Comparison of ENCODE assay signal across 24 cellular contexts in the genomic region with DNA sequence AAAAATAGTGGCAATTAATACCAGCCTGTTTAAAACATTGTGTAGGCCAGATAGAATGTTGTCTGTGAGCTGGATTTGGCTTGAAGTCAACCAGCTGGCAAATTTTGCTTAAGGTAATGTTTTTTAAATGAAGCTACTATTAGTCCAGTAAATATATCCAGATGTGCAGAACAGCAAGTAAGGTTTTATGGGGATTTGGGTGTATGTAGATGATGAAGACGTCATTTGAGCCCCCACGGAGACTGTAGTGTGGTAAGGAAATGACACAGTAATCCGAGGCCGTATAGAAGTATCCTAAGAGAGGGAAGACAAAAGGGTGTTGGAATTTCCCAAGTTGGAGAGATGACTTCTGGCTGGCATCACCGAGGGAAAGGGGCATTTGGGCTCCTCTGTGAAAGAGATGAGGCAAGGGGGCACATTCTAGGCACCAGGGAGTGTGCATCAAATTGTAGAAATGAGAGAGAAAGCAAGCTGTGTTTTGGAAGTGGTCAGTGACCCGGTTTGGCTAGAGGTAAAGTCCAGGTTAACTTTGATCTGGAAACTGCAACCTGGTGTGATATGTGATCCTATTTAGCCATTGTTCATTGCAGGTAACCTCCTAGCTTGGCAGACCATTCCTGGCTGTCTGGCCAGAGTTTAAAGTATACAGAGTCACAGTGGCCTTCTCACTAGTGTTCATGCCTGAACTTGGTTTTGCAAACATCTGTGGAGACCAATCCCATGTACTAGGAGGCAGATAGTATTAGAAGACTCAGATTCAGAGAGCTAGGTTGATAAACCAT.
DNase-seq lines count a peak whose midpoint lies in the region; ATAC-seq, FAIRE-seq and TF ChIP-seq lines count a peak whose summit lies in the region.
"Had no signal": no experiment of that assay in that cellular context is flagged by ENCODE, and none has a peak within 500 bp of the region (broad histone marks: within the 10 kb centered on the region; RNA-seq: fewer than 3 reads in every experiment).

No MANE protein-coding gene starts in this region.

- no peak for FAIRE-seq in H54 (lab: Jason Lieb, UNC)
- FAIRE-seq: GM12878 had no signal

- H2AFZ ChIP-seq in SK-N-SH (ENCODE audit: low read depth), result no peak overlapping the region

- H3K27ac Mint-ChIP-seq in stimulated activated effector memory CD8-positive, alpha-beta T cell treated with anti-CD3 and anti-CD28 coated beads, Interleukin-12 subunit alpha, Interleukin-12 subunit beta, amount 100 ng/mL, for 72 hours, result peak overlapping the region; percentile 1
- H3K27ac Mint-ChIP-seq: activated CD4-positive, alpha-beta memory T cell treated with anti-CD3 and anti-CD28 coated beads for 36 hours; activated T-helper 2 cell treated with anti-CD3 and anti-CD28 coated beads, Interferon-gamma antibody, Interleukin-2, Interleukin-4, amounts not matched to agents 10 μg/mL and 5 μg/mL and 100 μg/mL, durations not matched to agents 14 hours and 24 hours and 36 hours; T-helper 2 cell treated with Interferon-gamma antibody and Interleukin-4, amounts not matched to agents 5 μg/mL and 100 μg/mL, for 36 hours had no signal

- H3K4me2 ChIP-seq in SK-N-SH, result no peak overlapping the region

- peak; percentile 51; the same call in 2 of the 3 replicates for ATAC-seq in SK-N-SH treated with all-trans-retinoic acid at 6 μM for 48 hours
- no peak for ATAC-seq in stimulated activated effector memory CD8-positive, alpha-beta T cell treated with anti-CD3 and anti-CD28 coated beads, Interleukin-12 subunit alpha, Interleukin-12 subunit beta, amount 100 ng/mL, for 72 hours
- ATAC-seq in HG02588 (IDR thresholded peaks at IDR 0.05; ENCODE audit: unreplicated experiment), result no peak
- ATAC-seq: GM12878, HCT116, heart right ventricle, left ventricle myocardium superior had no signal

- H3K4me3 ChIP-seq in SK-N-SH (ENCODE audit: low read depth in 2 of 2, low read length in 1 of 2), result no peak overlapping the region
- H3K4me3 ChIP-seq in fibroblast of villous mesenchyme (ENCODE audit: low read depth, low read length), result no peak overlapping the region
- H3K4me3 ChIP-seq: GM12878, heart right ventricle had no signal

- H4K20me1 ChIP-seq in SK-N-SH (ENCODE audit: insufficient read depth), result no peaks in the 10 kb centered on the region

- no peak overlapping the region for H3K4me3 Mint-ChIP-seq in stimulated activated effector memory CD8-positive, alpha-beta T cell treated with anti-CD3 and anti-CD28 coated beads, Interleukin-12 subunit alpha, Interleukin-12 subunit beta, amount 100 ng/mL, for 72 hours
- H3K4me3 Mint-ChIP-seq: activated CD4-positive, alpha-beta memory T cell treated with anti-CD3 and anti-CD28 coated beads for 36 hours; T-helper 2 cell treated with Interferon-gamma antibody and Interleukin-4, amounts not matched to agents 5 μg/mL and 100 μg/mL, for 36 hours had no signal

- H3K9ac ChIP-seq in SK-N-SH, result no peak overlapping the region

- CTCF ChIA-PET in SK-N-SH (lab: Yijun Ruan, JAX), result interaction anchor here (1.0 to 1.5 kb wide), 3 partner anchors 9 to 247 kb away, joined by 3 to 9 read pairs (median 4); no protein-coding TSS in a partner anchor

- no peaks in the 10 kb centered on the region for H3K36me3 Mint-ChIP-seq in stimulated activated effector memory CD8-positive, alpha-beta T cell treated with anti-CD3 and anti-CD28 coated beads, Interleukin-12 subunit alpha, Interleukin-12 subunit beta, amount 100 ng/mL, for 72 hours

- TF ChIP-seq EP300 in SK-N-SH (IDR thresholded peaks at IDR 0.05; ENCODE audit: borderline replicate concordance in 1 of 2, low read depth in 1 of 2, low read length in 1 of 2), result no peak; a peak in 1 of 4 replicates

- no peaks in the 10 kb centered on the region for H3K9me3 Mint-ChIP-seq in stimulated activated effector memory CD8-positive, alpha-beta T cell treated with anti-CD3 and anti-CD28 coated beads, Interleukin-12 subunit alpha, Interleukin-12 subunit beta, amount 100 ng/mL, for 72 hours
- H3K9me3 Mint-ChIP-seq: activated CD4-positive, alpha-beta memory T cell treated with anti-CD3 and anti-CD28 coated beads for 36 hours; T-helper 2 cell treated with Interferon-gamma antibody and Interleukin-4, amounts not matched to agents 5 μg/mL and 100 μg/mL, for 36 hours had no signal

- TF ChIP-seq CTCF in SK-N-SH (IDR thresholded peaks at IDR 0.05), result no peak
- TF ChIP-seq CTCF in fibroblast of villous mesenchyme (IDR thresholded peaks at IDR 0.05; ENCODE audit: insufficient read depth, low read depth, low read length), result no peak

- POLR2A ChIA-PET in SK-N-SH (lab: Yijun Ruan, JAX), result interaction anchor here (0.6 to 1.3 kb wide), 2 partner anchors 93 to 104 kb away, joined by 3 to 6 read pairs; a partner anchor contains a TSS

- H3K79me2 ChIP-seq in SK-N-SH (ENCODE audit: insufficient read depth), result no peaks in the 10 kb centered on the region

- no peaks in the 10 kb centered on the region for H3K9me2 ChIP-seq in SK-N-SH

- DNase-seq in SK-N-SH (no peak), NCI-H1048 (lab: John Stamatoyannopoulos, UW) (peak; percentile 18), fibroblast of villous mesenchyme (ENCODE audit: low read depth) (peak; percentile 48), H54 (ENCODE audit: insufficient read length, low spot score) (no peak), ecto neural progenitor cell (ENCODE audit: low spot score) (no peak)
- no peak for DNase-seq in stimulated activated effector memory CD8-positive, alpha-beta T cell treated with anti-CD3 and anti-CD28 coated beads, Interleukin-12 subunit alpha, Interleukin-12 subunit beta, amount 100 ng/mL, for 72 hours (ENCODE audit: low spot score in 2 of 2)
- DNase-seq: 8988T; activated CD4-positive, alpha-beta memory T cell treated with anti-CD3 and anti-CD28 coated beads for 36 hours; activated CD8-positive, alpha-beta memory T cell treated with anti-CD3 and anti-CD28 coated beads, Interleukin-2, amount 50 U/mL, for 48 hours; AML-193; cerebellar nuclear complex; DND-41; heart right ventricle; left ventricle myocardium superior; NCI-H1930; NCI-H2227 treated with DMSO at 0.1 percent for 48 hours; posterior cingulate gyrus had no signal

- no peak for TF ChIP-seq RAD21 in SK-N-SH (IDR thresholded peaks at IDR 0.05; ENCODE audit: low read length)

- H3K9me3 ChIP-seq in SK-N-SH, result no peaks in the 10 kb centered on the region
- H3K9me3 ChIP-seq: heart right ventricle had no signal

- H3K27me3 ChIP-seq in SK-N-SH (ENCODE audit: insufficient read depth), result no peaks in the 10 kb centered on the region
- H3K27me3 ChIP-seq: heart right ventricle had no signal

- peaks cover 14% of the 10 kb centered on the region for H3K4me1 Mint-ChIP-seq in stimulated activated effector memory CD8-positive, alpha-beta T cell treated with anti-CD3 and anti-CD28 coated beads, Interleukin-12 subunit alpha, Interleukin-12 subunit beta, amount 100 ng/mL, for 72 hours

- no peaks in the 10 kb centered on the region for H3F3A ChIP-seq in SK-N-SH (replicated peaks; ENCODE audit: insufficient read depth)

- WGBS in SK-N-SH (ENCODE audit: low lambda C conversion rate), result 47% methylated on average over 6 of the region's 6 CpGs

- H3K4me1 ChIP-seq in SK-N-SH (ENCODE audit: control insufficient read depth in 1 of 2, insufficient read depth in 2 of 2, low read depth in 1 of 2, low read length in 1 of 2), result peaks cover 0 to 22% of the 10 kb centered on the region in 2 experiments; a peak in 2 of 4 replicates

- no peak for TF ChIP-seq POLR2A in H54 (IDR thresholded peaks at IDR 0.05; ENCODE audit: low read depth, low read length)

- H3K27ac ChIP-seq in SK-N-SH (ENCODE audit: low read depth in 2 of 2, low read length in 1 of 2), result peak overlapping the region in 1 of 2 experiments; percentile 71; a peak in 2 of 4 replicates
- H3K27ac ChIP-seq: heart right ventricle, HL-60 had no signal

- no peaks in the 10 kb centered on the region for H3K36me3 ChIP-seq in SK-N-SH (replicated peaks in 1 of 2; ENCODE audit: control insufficient read depth in 1 of 2, insufficient read depth in 2 of 2, low read length in 1 of 2)
- H3K36me3 ChIP-seq: heart right ventricle had no signal

TF ChIP-seq in SK-N-SH treated with all-trans-retinoic acid at 6 μM for 48 hours, 23 proteins besides CTCF, POLR2A, EP300 and RAD21 (continues in another document):
- TF ChIP-seq ARNTL (CRISPR knock-in tag; IDR thresholded peaks at IDR 0.05; ENCODE audit: borderline replicate concordance, low read depth), result no peak
- no peak for TF ChIP-seq ZNF8 (CRISPR knock-in tag; IDR thresholded peaks at IDR 0.05)
- TF ChIP-seq, protein P1, sequence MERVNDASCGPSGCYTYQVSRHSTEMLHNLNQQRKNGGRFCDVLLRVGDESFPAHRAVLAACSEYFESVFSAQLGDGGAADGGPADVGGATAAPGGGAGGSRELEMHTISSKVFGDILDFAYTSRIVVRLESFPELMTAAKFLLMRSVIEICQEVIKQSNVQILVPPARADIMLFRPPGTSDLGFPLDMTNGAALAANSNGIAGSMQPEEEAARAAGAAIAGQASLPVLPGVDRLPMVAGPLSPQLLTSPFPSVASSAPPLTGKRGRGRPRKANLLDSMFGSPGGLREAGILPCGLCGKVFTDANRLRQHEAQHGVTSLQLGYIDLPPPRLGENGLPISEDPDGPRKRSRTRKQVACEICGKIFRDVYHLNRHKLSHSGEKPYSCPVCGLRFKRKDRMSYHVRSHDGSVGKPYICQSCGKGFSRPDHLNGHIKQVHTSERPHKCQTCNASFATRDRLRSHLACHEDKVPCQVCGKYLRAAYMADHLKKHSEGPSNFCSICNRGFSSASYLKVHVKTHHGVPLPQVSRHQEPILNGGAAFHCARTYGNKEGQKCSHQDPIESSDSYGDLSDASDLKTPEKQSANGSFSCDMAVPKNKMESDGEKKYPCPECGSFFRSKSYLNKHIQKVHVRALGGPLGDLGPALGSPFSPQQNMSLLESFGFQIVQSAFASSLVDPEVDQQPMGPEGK (CRISPR knock-in tag; IDR thresholded peaks at IDR 0.05; ENCODE audit: borderline replicate concordance), result no peak

TF ChIP-seq in SK-N-SH, 30 proteins besides CTCF, POLR2A, EP300 and RAD21 (continues in another document):
- TF ChIP-seq, protein P2, sequence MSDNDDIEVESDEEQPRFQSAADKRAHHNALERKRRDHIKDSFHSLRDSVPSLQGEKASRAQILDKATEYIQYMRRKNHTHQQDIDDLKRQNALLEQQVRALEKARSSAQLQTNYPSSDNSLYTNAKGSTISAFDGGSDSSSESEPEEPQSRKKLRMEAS (IDR thresholded peaks at IDR 0.05; ENCODE audit: low read depth), result no peak
- TF ChIP-seq RXRA (IDR thresholded peaks at IDR 0.05; ENCODE audit: borderline replicate concordance, low read depth) (no peak), POLR2AphosphoS5 (IDR thresholded peaks at IDR 0.05; ENCODE audit: low read depth, low read length) (no peak), FOSL2 (IDR thresholded peaks at IDR 0.05; ENCODE audit: borderline replicate concordance, low read depth) (no peak), TAF1 (IDR thresholded peaks at IDR 0.05; ENCODE audit: borderline replicate concordance, low read depth, low read length) (no peak), MXI1 (IDR thresholded peaks at IDR 0.05; ENCODE audit: low read depth, low read length) (no peak)

Comparison
In these comparisons a context has a peak if more than half of its experiments do, and no peak if none do; other contexts are left out.
1. DNase-seq: peak in NCI-H1048 (single experiment) and fibroblast of villous mesenchyme (single experiment); none in SK-N-SH (single experiment), stimulated activated effector memory CD8-positive, alpha-beta T cell treated with anti-CD3 and anti-CD28 coated beads, Interleukin-12 subunit alpha, Interleukin-12 subunit beta, amount 100 ng/mL, for 72 hours (0 of 2), H54 (single experiment) and ecto neural progenitor cell (single experiment).